Comparison of ENCODE assay signal across 23 cellular contexts in the genomic region with DNA sequence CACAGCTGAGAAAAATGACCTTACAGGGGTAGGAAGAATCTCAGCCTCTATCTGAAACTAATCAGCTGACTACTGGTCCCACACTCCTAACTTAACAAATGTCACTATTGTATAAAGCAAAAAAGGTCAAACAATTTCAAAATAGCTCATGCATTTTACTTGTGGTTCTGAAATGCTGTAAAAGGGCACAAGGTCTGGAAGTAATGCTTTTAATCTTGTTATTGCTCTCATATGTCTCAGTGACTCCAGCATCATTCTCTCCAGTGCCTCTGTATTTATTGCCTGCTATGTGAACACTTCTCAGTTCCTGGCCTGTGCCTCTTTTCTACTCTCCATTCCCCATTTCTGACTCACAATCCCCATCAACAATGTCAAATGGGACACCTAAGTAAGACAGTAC.
"Had no signal": no experiment of that assay in that cellular context is flagged by ENCODE, and none has a peak within 500 bp of the region (broad histone marks: within the 10 kb centered on the region; RNA-seq: fewer than 3 reads in every experiment).

No MANE protein-coding gene starts in this region.

- DNase-seq: activated B cell treated with CpG ODN at 0.5 μM for 24 hours; activated CD4-positive, alpha-beta T cell treated with anti-CD3 and anti-CD28 coated beads for 36 hours; activated CD4-positive, alpha-beta T cell treated with anti-CD3 and anti-CD28 coated beads, Interleukin-2, amount 50 U/mL, for 4 hours; activated CD8-positive, alpha-beta memory T cell treated with anti-CD3 and anti-CD28 coated beads for 24 hours; activated CD8-positive, alpha-beta memory T cell treated with anti-CD3 and anti-CD28 coated beads, Interleukin-2, amount 50 U/mL, for 4 hours; activated naive CD4-positive, alpha-beta T cell; activated T-cell treated with anti-CD3 and anti-CD28 coated beads, Interleukin-2, amount 50 U/mL, for 24 hours; amniotic stem cell; endodermal cell; heart right ventricle; left colon; nucleus accumbens; right lobe of liver; stimulated activated CD4-positive, alpha-beta T cell treated with anti-CD3 and anti-CD28 coated beads, Interleukin-15, amount 100 ng/mL, for 24 hours; stomach; T-helper 17 cell; testis; trophoblast cell; uterus had no signal

- H3K4me3 Mint-ChIP-seq: activated B cell treated with CpG ODN at 0.5 μM for 24 hours; activated CD4-positive, alpha-beta T cell treated with anti-CD3 and anti-CD28 coated beads for 36 hours; activated naive CD8-positive, alpha-beta T cell; activated T-cell treated with anti-CD3 and anti-CD28 coated beads, Interleukin-2, amount 50 U/mL, for 24 hours; activated T-helper 17 cell treated with anti-CD3 and anti-CD28 coated beads, Interleukin-2, amount 50 U/mL, for 72 hours; endodermal cell; memory B cell; stimulated activated memory B cell treated with anti-CD40 and anti-IgM and Interleukin-4, amounts not matched to agents 10 μg/mL and 1 μg/mL and 100 μg/mL, for 72 hours; T-helper 17 cell had no signal

- H3K27ac Mint-ChIP-seq: activated B cell treated with CpG ODN at 0.5 μM for 24 hours; activated CD4-positive, alpha-beta T cell treated with anti-CD3 and anti-CD28 coated beads for 36 hours; activated naive CD8-positive, alpha-beta T cell; activated T-cell treated with anti-CD3 and anti-CD28 coated beads, Interleukin-2, amount 50 U/mL, for 24 hours; activated T-helper 17 cell treated with anti-CD3 and anti-CD28 coated beads, Interleukin-2, amount 50 U/mL, for 72 hours; endodermal cell; memory B cell; stimulated activated memory B cell treated with anti-CD40 and anti-IgM and Interleukin-4, amounts not matched to agents 10 μg/mL and 1 μg/mL and 100 μg/mL, for 72 hours; T-helper 17 cell had no signal

- H3K36me3 Mint-ChIP-seq: activated naive CD8-positive, alpha-beta T cell; memory B cell; stimulated activated memory B cell treated with anti-CD40 and anti-IgM and Interleukin-4, amounts not matched to agents 10 μg/mL and 1 μg/mL and 100 μg/mL, for 72 hours had no signal

- H3K4me1 Mint-ChIP-seq: activated B cell treated with CpG ODN at 0.5 μM for 24 hours; activated CD4-positive, alpha-beta T cell treated with anti-CD3 and anti-CD28 coated beads for 36 hours; activated T-helper 17 cell treated with anti-CD3 and anti-CD28 coated beads, Interleukin-2, amount 50 U/mL, for 72 hours; endodermal cell; memory B cell; stimulated activated memory B cell treated with anti-CD40 and anti-IgM and Interleukin-4, amounts not matched to agents 10 μg/mL and 1 μg/mL and 100 μg/mL, for 72 hours; T-helper 17 cell had no signal

- ATAC-seq: activated CD4-positive, alpha-beta T cell treated with anti-CD3 and anti-CD28 coated beads for 36 hours; activated T-helper 17 cell treated with anti-CD3 and anti-CD28 coated beads, Interleukin-2, amount 50 U/mL, for 72 hours; heart right ventricle; left colon; right lobe of liver; stimulated activated memory B cell treated with anti-CD40 and anti-IgM and Interleukin-4, amounts not matched to agents 10 μg/mL and 1 μg/mL and 100 μg/mL, for 72 hours; T-helper 17 cell had no signal

- H3K27me3 Mint-ChIP-seq: activated B cell treated with CpG ODN at 0.5 μM for 24 hours; activated CD4-positive, alpha-beta T cell treated with anti-CD3 and anti-CD28 coated beads for 36 hours; activated naive CD8-positive, alpha-beta T cell; activated T-cell treated with anti-CD3 and anti-CD28 coated beads, Interleukin-2, amount 50 U/mL, for 24 hours; activated T-helper 17 cell treated with anti-CD3 and anti-CD28 coated beads, Interleukin-2, amount 50 U/mL, for 72 hours; memory B cell; stimulated activated memory B cell treated with anti-CD40 and anti-IgM and Interleukin-4, amounts not matched to agents 10 μg/mL and 1 μg/mL and 100 μg/mL, for 72 hours; T-helper 17 cell had no signal
